Comparison of ENCODE assay signal across 24 cellular contexts in genomic region chr13:79349011-79349410, GRCh38.
"Had no signal": no experiment of that assay in that cellular context is flagged by ENCODE, and none has a peak within 500 bp of the region (broad histone marks: within the 10 kb centered on the region; RNA-seq: fewer than 3 reads in every experiment).

No MANE protein-coding gene starts in this region.

- H3K9me3 Mint-ChIP-seq: activated CD4-positive, alpha-beta T cell treated with anti-CD3 and anti-CD28 coated beads, Interleukin-2, amount 10 ng/mL, durations not matched to agents 7 days and 5 days; brain; immature natural killer cell; naive thymus-derived CD4-positive, alpha-beta T cell; neural progenitor cell had no signal

- H3K4me3 ChIP-seq: coronary artery, neural progenitor cell, right atrium auricular region, tibial nerve, uterus had no signal

- H3K36me3 ChIP-seq: uterus had no signal

- H3K27me3 ChIP-seq: neural progenitor cell, right atrium auricular region, tibial nerve, uterus had no signal

- DNase-seq: activated CD4-positive, alpha-beta T cell treated with anti-CD3 and anti-CD28 coated beads, Interleukin-2, amount 10 ng/mL, durations not matched to agents 7 days and 5 days; activated CD4-positive, CD25-positive, alpha-beta regulatory T cell; activated CD8-positive, alpha-beta memory T cell treated with anti-CD3 and anti-CD28 coated beads for 24 hours; activated CD8-positive, alpha-beta memory T cell treated with anti-CD3 and anti-CD28 coated beads, Interleukin-2, amount 50 U/mL, for 48 hours; activated effector memory CD4-positive, alpha-beta T cell treated with Interleukin-2 at 50 U/mL for 16 hours; activated naive CD4-positive, alpha-beta T cell treated with anti-CD3 and anti-CD28 coated beads, Interleukin-2, amount 50 U/mL, for 16 hours; activated T-cell treated with anti-CD3 and anti-CD28 coated beads, Interleukin-2, amount 50 U/mL, for 48 hours; central memory CD4-positive, alpha-beta T cell; erythroblast; immature natural killer cell; left ventricle myocardium superior; naive thymus-derived CD4-positive, alpha-beta T cell; stimulated activated naive CD8-positive, alpha-beta T cell treated with anti-CD3 and anti-CD28 coated beads, Interleukin-15, Interleukin-2, amounts not matched to agents 100 U/mL and 50 U/mL, for 24 hours; substantia nigra; T-helper 1 cell; T-helper 9 cell; uterus had no signal

- H3K4me3 Mint-ChIP-seq: activated CD4-positive, alpha-beta T cell treated with anti-CD3 and anti-CD28 coated beads, Interleukin-2, amount 10 ng/mL, durations not matched to agents 7 days and 5 days; brain; immature natural killer cell; naive thymus-derived CD4-positive, alpha-beta T cell; neural progenitor cell had no signal

- ATAC-seq: left ventricle myocardium superior; naive thymus-derived CD4-positive, alpha-beta T cell; stimulated activated naive CD8-positive, alpha-beta T cell treated with anti-CD3 and anti-CD28 coated beads, Interleukin-15, Interleukin-2, amounts not matched to agents 100 U/mL and 50 U/mL, for 24 hours had no signal

- H3K9me3 ChIP-seq: right atrium auricular region, tibial nerve, uterus had no signal

- FAIRE-seq: endometrium had no signal

- H3K4me1 ChIP-seq: neural progenitor cell, right atrium auricular region, tibial nerve, uterus had no signal

- H3K27ac Mint-ChIP-seq: activated CD4-positive, alpha-beta T cell treated with anti-CD3 and anti-CD28 coated beads, Interleukin-2, amount 10 ng/mL, durations not matched to agents 7 days and 5 days; brain; immature natural killer cell; neural progenitor cell; progenitor cell of endocrine pancreas had no signal

- H3K27me3 Mint-ChIP-seq: activated CD4-positive, alpha-beta T cell treated with anti-CD3 and anti-CD28 coated beads, Interleukin-2, amount 10 ng/mL, durations not matched to agents 7 days and 5 days; brain; naive thymus-derived CD4-positive, alpha-beta T cell; progenitor cell of endocrine pancreas had no signal

- H3K4me1 Mint-ChIP-seq: brain, neural progenitor cell had no signal
